ENCODE assay signal across 1 cellular context in genomic region chr7:152132812-152133211, GRCh38.
TF ChIP-seq lines count a peak whose summit lies in the region.

No MANE protein-coding gene starts in this region.

TF ChIP-seq in GM12878, 131 proteins besides CTCF, POLR2A, EP300 and RAD21 (continued from another document):
- TF ChIP-seq BCL3 (IDR thresholded peaks at IDR 0.05; ENCODE audit: borderline replicate concordance, insufficient read depth, low read depth, low read length, poor library complexity, severe bottlenecking) = no peak
- TF ChIP-seq CHD1 (IDR thresholded peaks at IDR 0.05; ENCODE audit: low read depth, low read length) = no peak
- TF ChIP-seq KAT2A (conservative IDR thresholded peaks at IDR 0.05; ENCODE audit: control insufficient read depth, low read depth, low read length) = no peak
- no peak for TF ChIP-seq CBX5 (IDR thresholded peaks at IDR 0.05; ENCODE audit: low read depth)
- no peak for TF ChIP-seq IRF4 (IDR thresholded peaks at IDR 0.05; ENCODE audit: low read depth, low read length)
- TF ChIP-seq MLLT1 (IDR thresholded peaks at IDR 0.05) = no peak
- TF ChIP-seq ZNF592 (IDR thresholded peaks at IDR 0.05) = no peak
